ENCODE assay signal across 28 cellular contexts in genomic region chr4:8289956-8290700, GRCh38. TPM values are rescaled to one million over a fixed set of nuclear protein-coding genes. Genes with fewer than 3 reads are reported as not detected.
A peak's percentile ranks its signal among the peaks of the same experiment; 100 is the strongest.
DNase-seq lines count a peak whose midpoint lies in the region; ATAC-seq, FAIRE-seq and TF ChIP-seq lines count a peak whose summit lies in the region.
"Had no signal": no experiment of that assay in that cellular context is flagged by ENCODE, and none has a peak within 500 bp of the region (broad histone marks: within the 10 kb centered on the region; RNA-seq: fewer than 3 reads in every experiment).

No MANE protein-coding gene starts in this region.

- no peak overlapping the region for H3K27ac Mint-ChIP-seq in chondrocyte (ENCODE audit: unreplicated experiment)
- peak overlapping the region; percentile 23 for H3K27ac Mint-ChIP-seq in memory B cell
- H3K27ac Mint-ChIP-seq in T-cell, result no peak overlapping the region
- H3K27ac Mint-ChIP-seq: activated naive CD4-positive, alpha-beta T cell treated with anti-CD3 and anti-CD28 coated beads, Interleukin-2, amount 50 U/mL, for 24 hours; activated T-helper 17 cell treated with anti-CD3 and anti-CD28 coated beads, Interleukin-2, amount 50 U/mL, for 72 hours; mesothelial cell of epicardium; natural killer cell had no signal

- peak; percentile 53 for DNase-seq in chondrocyte (ENCODE audit: low spot score)
- no peak for DNase-seq in memory B cell (ENCODE audit: low spot score in 2 of 2)
- peak; percentile 58 for DNase-seq in spleen
- DNase-seq in WERI-Rb-1, result no peak
- no peak for DNase-seq in small intestine
- no peak for DNase-seq in T-cell
- no peak for DNase-seq in activated CD4-positive, CD25-positive, alpha-beta regulatory T cell treated with anti-CD3 and anti-CD28 coated beads, Interleukin-2, amount 50 U/mL, for 72 hours
- DNase-seq: activated CD4-positive, alpha-beta T cell treated with anti-CD3 and anti-CD28 coated beads, Interleukin-2, amount 50 U/mL, for 48 hours; colonic mucosa; DND-41; effector CD8-positive, alpha-beta T cell; IMR-90; left colon; natural killer cell; NCI-H1092 treated with DMSO at 0.1 percent for 48 hours; NCI-H187; NCI-H526; NK-92 treated with Interleukin-12 subunit alpha and Interleukin-12 subunit beta, amount 100 ng/mL, for 24 hours; stomach; SW 1271; transverse colon had no signal

- 0 out of 22 replicates have a peak overlapping the region, but pooled peaks of 1 of the 11 experiments have one; percentile 1 for H3K27ac ChIP-seq in BLaER1 treated with 17β-estradiol and CSF1 and Interleukin-3, amounts not matched to agents 10 nM and 100 nM
- H3K27ac ChIP-seq in spleen (peak overlapping the region in 1 of 8 donors; percentile 21), WERI-Rb-1 (no peak overlapping the region), small intestine (ENCODE audit: low read depth in 1 of 2, low read length in 1 of 2) (no peak overlapping the region)
- H3K27ac ChIP-seq: C4-2B, colonic mucosa, pancreas, stomach, transverse colon had no signal

- H3K4me1 Mint-ChIP-seq in chondrocyte (ENCODE audit: low read depth), result no peaks in the 10 kb centered on the region
- H3K4me1 Mint-ChIP-seq in memory B cell, result peaks cover 12% of the 10 kb centered on the region
- H3K4me1 Mint-ChIP-seq in T-cell, result no peaks in the 10 kb centered on the region
- H3K4me1 Mint-ChIP-seq: activated naive CD4-positive, alpha-beta T cell treated with anti-CD3 and anti-CD28 coated beads, Interleukin-2, amount 50 U/mL, for 24 hours; activated T-helper 17 cell treated with anti-CD3 and anti-CD28 coated beads, Interleukin-2, amount 50 U/mL, for 72 hours; mesothelial cell of epicardium; natural killer cell had no signal

- H3K9me3 ChIP-seq in BLaER1 treated with 17β-estradiol and CSF1 and Interleukin-3, amounts not matched to agents 10 nM and 100 nM (replicated peaks in 1 of 11), result no peaks in the 10 kb centered on the region; a peak in 1 of 22 replicates
- H3K9me3 ChIP-seq in spleen, result no peaks in the 10 kb centered on the region
- no peaks in the 10 kb centered on the region for H3K9me3 ChIP-seq in WERI-Rb-1 (ENCODE audit: severe bottlenecking)
- no peaks in the 10 kb centered on the region for H3K9me3 ChIP-seq in small intestine (ENCODE audit: control insufficient read depth, low read depth)
- H3K9me3 ChIP-seq: colonic mucosa, HAP-1, pancreas, stomach, transverse colon had no signal

- peaks cover 0 to 100% (median 78%) of the 10 kb centered on the region in 11 experiments; a peak in 17 of 22 replicates for H3K36me3 ChIP-seq in BLaER1 treated with 17β-estradiol and CSF1 and Interleukin-3, amounts not matched to agents 10 nM and 100 nM
- peaks cover 0 to 29% (median 0%) of the 10 kb centered on the region in 6 donors for H3K36me3 ChIP-seq in spleen
- no peaks in the 10 kb centered on the region for H3K36me3 ChIP-seq in WERI-Rb-1
- no peaks in the 10 kb centered on the region for H3K36me3 ChIP-seq in small intestine (ENCODE audit: control insufficient read depth in 2 of 2, insufficient read depth in 2 of 2, low read length in 2 of 2)
- H3K36me3 ChIP-seq: colonic mucosa, HAP-1, pancreas, transverse colon had no signal

- 0 out of 22 replicates have a peak, but pooled peaks cover 0 to 6% (median 0%) of the 10 kb centered on the region in 11 experiments for H3K27me3 ChIP-seq in BLaER1 treated with 17β-estradiol and CSF1 and Interleukin-3, amounts not matched to agents 10 nM and 100 nM
- peaks cover 0 to 11% (median 0%) of the 10 kb centered on the region in 7 donors for H3K27me3 ChIP-seq in spleen (replicated peaks in 1 of 7)
- no peaks in the 10 kb centered on the region for H3K27me3 ChIP-seq in WERI-Rb-1 (ENCODE audit: insufficient read depth, low read depth, severe bottlenecking)
- no peaks in the 10 kb centered on the region for H3K27me3 ChIP-seq in small intestine (ENCODE audit: control insufficient read depth in 2 of 2, insufficient read depth in 2 of 2, low read length in 2 of 2)
- H3K27me3 ChIP-seq: colonic mucosa, pancreas, stomach, transverse colon had no signal

- POLR2A ChIA-PET in T-cell (lab: Charles Lee), result no interaction called here

- no peak overlapping the region for H3K4me3 Mint-ChIP-seq in chondrocyte (ENCODE audit: unreplicated experiment)
- H3K4me3 Mint-ChIP-seq in memory B cell, result peak overlapping the region; percentile 77
- H3K4me3 Mint-ChIP-seq in T-cell, result no peak overlapping the region
- H3K4me3 Mint-ChIP-seq: activated naive CD4-positive, alpha-beta T cell treated with anti-CD3 and anti-CD28 coated beads, Interleukin-2, amount 50 U/mL, for 24 hours; activated T-helper 17 cell treated with anti-CD3 and anti-CD28 coated beads, Interleukin-2, amount 50 U/mL, for 72 hours; mesothelial cell of epicardium; natural killer cell had no signal

- H4K20me1 ChIP-seq in BLaER1 treated with 17β-estradiol and CSF1 and Interleukin-3, amounts not matched to agents 10 nM and 100 nM, result peaks cover 0 to 68% (median 6%) of the 10 kb centered on the region in 11 experiments; a peak in 9 of 22 replicates

- intact Hi-C loops in spleen (cut with DNase I; ENCODE audit: low total_unique reads), result no loop called here

- no peak overlapping the region for H3K4me3 ChIP-seq in BLaER1 treated with 17β-estradiol and CSF1 and Interleukin-3, amounts not matched to agents 10 nM and 100 nM
- H3K4me3 ChIP-seq in spleen (peak overlapping the region in 1 of 8 donors; percentile 15), WERI-Rb-1 (ENCODE audit: low read depth, low read length) (no peak overlapping the region), small intestine (ENCODE audit: low read depth in 1 of 2, low read length in 2 of 2) (no peak overlapping the region)
- H3K4me3 ChIP-seq: colonic mucosa, HAP-1, pancreas, stomach, transverse colon had no signal

- 0 out of 22 replicates have a peak overlapping the region, but pooled peaks of 1 of the 11 experiments have one; percentile 2 for H3K9ac ChIP-seq in BLaER1 treated with 17β-estradiol and CSF1 and Interleukin-3, amounts not matched to agents 10 nM and 100 nM

- TF ChIP-seq POLR2A in spleen (IDR thresholded peaks at IDR 0.05), result no peak

- peak; percentile 70 for ATAC-seq in memory B cell (ENCODE audit: low read depth)
- ATAC-seq in T-cell (replicated peaks in 1 of 4), result no peak
- ATAC-seq: activated T-helper 17 cell treated with anti-CD3 and anti-CD28 coated beads, Interleukin-2, amount 50 U/mL, for 72 hours; left colon; natural killer cell; pancreas had no signal

- no peak for FAIRE-seq in small intestine (lab: Jason Lieb, UNC)
- FAIRE-seq: pancreas had no signal

- H3K4me1 ChIP-seq in BLaER1 treated with 17β-estradiol and CSF1 and Interleukin-3, amounts not matched to agents 10 nM and 100 nM, result peaks cover 19 to 68% (median 63%) of the 10 kb centered on the region in 10 experiments
- peaks cover 0 to 12% (median 0%) of the 10 kb centered on the region in 6 donors for H3K4me1 ChIP-seq in spleen
- H3K4me1 ChIP-seq in small intestine (ENCODE audit: control insufficient read depth in 2 of 2, insufficient read depth in 1 of 2, low read depth in 1 of 2, low read length in 1 of 2), result no peaks in the 10 kb centered on the region
- H3K4me1 ChIP-seq: colonic mucosa, HAP-1, pancreas, stomach, transverse colon had no signal

- TF ChIP-seq CTCF in chondrocyte (IDR thresholded peaks at IDR 0.05), result no peak
- TF ChIP-seq CTCF in spleen (IDR thresholded peaks at IDR 0.05 in 8 of 11, conservative IDR thresholded peaks at IDR 0.05 in 3 of 11), result no peak
- no peak for TF ChIP-seq CTCF in WERI-Rb-1 (IDR thresholded peaks at IDR 0.05; ENCODE audit: low read depth, low read length)

- no peaks in the 10 kb centered on the region for H3K36me3 Mint-ChIP-seq in chondrocyte (ENCODE audit: low read depth)
- peaks cover 4% of the 10 kb centered on the region for H3K36me3 Mint-ChIP-seq in memory B cell
- H3K36me3 Mint-ChIP-seq in T-cell, result no peaks in the 10 kb centered on the region
- H3K36me3 Mint-ChIP-seq: activated naive CD4-positive, alpha-beta T cell treated with anti-CD3 and anti-CD28 coated beads, Interleukin-2, amount 50 U/mL, for 24 hours; natural killer cell had no signal

- H3K4me2 ChIP-seq in BLaER1 treated with 17β-estradiol and CSF1 and Interleukin-3, amounts not matched to agents 10 nM and 100 nM, result peak overlapping the region; percentile 22 to 100 (median 63); a peak in 21 of 22 replicates

- WGBS in spleen, 5 donors, result 78 to 86% (median 83%) methylated on average over 29 of the region's 29 CpGs
- 79 to 84% (median 83%) methylated on average over 29 of the region's 29 CpGs for WGBS in small intestine, 3 donors

- H3K9me3 Mint-ChIP-seq in chondrocyte (ENCODE audit: low read depth) (peaks cover 5% of the 10 kb centered on the region), memory B cell (peaks cover 5% of the 10 kb centered on the region), T-cell (peaks cover 0 to 4% (median 0%) of the 10 kb centered on the region in 3 donors)
- H3K9me3 Mint-ChIP-seq: activated naive CD4-positive, alpha-beta T cell treated with anti-CD3 and anti-CD28 coated beads, Interleukin-2, amount 50 U/mL, for 24 hours had no signal

- CTCF ChIA-PET in T-cell (lab: Charles Lee), result no interaction called here

- H3K27me3 Mint-ChIP-seq in chondrocyte (ENCODE audit: low read depth), result peaks cover 4% of the 10 kb centered on the region
- peaks cover 7% of the 10 kb centered on the region for H3K27me3 Mint-ChIP-seq in memory B cell
- no peaks in the 10 kb centered on the region for H3K27me3 Mint-ChIP-seq in T-cell
- H3K27me3 Mint-ChIP-seq: activated naive CD4-positive, alpha-beta T cell treated with anti-CD3 and anti-CD28 coated beads, Interleukin-2, amount 50 U/mL, for 24 hours had no signal

RNA-seq across cellular contexts. Expression of gene HTRA3, which starts 20.6 kb away (rescaled TPM):
- total RNA-seq in chondrocyte (0.68 to 4.8 TPM (median 3.5 TPM) in 3 replicates), spleen (1 to 10 TPM; 1.2 to 5.5 (median 3.1) TPM), T-cell (under 1 TPM in 2 of 5 donors, not detected in 3; 0.13 to 0.26 TPM)
- polyA plus RNA-seq in spleen (1 to 10 TPM in 2 of 3 donors, under 1 TPM in 1; 0.26 to 2.5 (median 1.9) TPM), small intestine (10 to 100 TPM in 1 of 3 donors, 1 to 10 TPM in 1, under 1 TPM in 1; 0.67 to 13.2 (median 3.8) TPM)
- total RNA-seq: activated T-helper 17 cell treated with anti-CD3 and anti-CD28 coated beads, Interleukin-2, amount 50 U/mL, for 72 hours; natural killer cell had no signal

Comparison
In these comparisons a context has a peak if more than half of its experiments do, and no peak if none do; other contexts are left out.
1. DNase-seq: peak in chondrocyte (single experiment) and spleen (single experiment); none in memory B cell (0 of 2), WERI-Rb-1 (single experiment), small intestine (single experiment), T-cell (0 of 34) and activated CD4-positive, CD25-positive, alpha-beta regulatory T cell treated with anti-CD3 and anti-CD28 coated beads, Interleukin-2, amount 50 U/mL, for 72 hours (single experiment).